Comparison of ENCODE assay signal across 15 cellular contexts in the genomic region with DNA sequence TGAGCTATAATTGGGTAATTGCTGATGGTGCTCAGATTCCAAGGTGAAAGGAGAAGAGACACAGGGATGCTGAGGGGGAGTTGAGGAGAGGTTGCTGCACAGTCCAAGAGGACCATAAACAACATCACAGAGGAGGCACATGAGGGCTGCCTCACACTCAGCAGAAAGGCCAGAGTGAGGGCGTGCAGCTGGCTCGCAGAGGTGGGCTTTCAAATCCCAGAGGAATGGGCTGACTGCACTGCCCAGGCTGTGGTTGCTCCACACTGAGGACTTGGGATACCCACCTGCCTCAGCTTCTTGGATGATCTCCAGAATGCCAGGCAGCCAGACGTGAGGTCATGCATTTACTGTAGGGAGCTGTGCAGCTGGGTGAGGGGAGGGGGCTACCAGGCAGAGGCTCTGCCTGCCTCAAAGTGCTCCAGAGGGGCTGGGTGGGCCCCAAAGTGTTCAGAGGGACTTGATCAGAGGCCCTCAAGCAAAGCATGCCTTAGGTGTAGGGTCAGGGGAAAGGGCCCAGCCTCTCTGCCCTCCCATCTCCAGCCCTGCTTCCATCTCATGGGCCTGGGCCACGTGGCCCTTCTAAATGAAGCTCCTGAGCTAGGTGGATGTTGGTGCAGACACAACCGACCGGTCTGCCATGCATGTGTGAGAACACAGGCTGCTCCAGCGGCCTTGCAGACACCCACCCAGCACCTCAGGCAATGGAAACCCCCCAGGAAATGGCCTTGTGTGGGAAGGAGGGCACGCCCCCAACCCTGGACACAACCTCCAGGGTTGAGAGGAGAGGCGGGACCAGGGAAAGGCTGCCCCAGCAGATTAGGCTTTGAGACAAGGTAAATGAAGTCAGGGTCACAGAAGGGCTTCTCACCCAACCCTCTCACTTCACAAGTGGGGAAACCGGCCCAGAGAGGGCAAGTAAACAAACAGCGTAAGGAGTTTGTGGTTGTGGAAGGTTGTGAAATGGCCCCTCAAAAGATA.
"Had no signal": no experiment of that assay in that cellular context is flagged by ENCODE, and none has a peak within 500 bp of the region (broad histone marks: within the 10 kb centered on the region; RNA-seq: fewer than 3 reads in every experiment).

No MANE protein-coding gene starts in this region.

- H3K9me3 ChIP-seq: breast epithelium, esophagus squamous epithelium, heart right ventricle, thoracic aorta had no signal

- H3K4me1 ChIP-seq: breast epithelium, esophagus squamous epithelium, heart right ventricle, parathyroid adenoma had no signal

- H3K9ac ChIP-seq: parathyroid adenoma had no signal

- H3K79me2 ChIP-seq: parathyroid adenoma had no signal

- H3K36me3 ChIP-seq: breast epithelium, esophagus squamous epithelium, heart right ventricle, thoracic aorta had no signal

- ATAC-seq: activated naive CD4-positive, alpha-beta T cell treated with anti-CD3 and anti-CD28 coated beads, Interleukin-2, amount 50 U/mL, for 72 hours; activated T-cell treated with anti-CD3 and anti-CD28 coated beads, Interleukin-2, amount 50 U/mL, for 4 hours; heart right ventricle; left ventricle myocardium superior; stimulated activated naive CD8-positive, alpha-beta T cell treated with anti-CD3 and anti-CD28 coated beads, Interleukin-15, amount 100 ng/mL, for 72 hours had no signal

- H3K27me3 ChIP-seq: breast epithelium, heart right ventricle had no signal

- H2AFZ ChIP-seq: parathyroid adenoma had no signal

- H3K27ac ChIP-seq: breast epithelium, esophagus squamous epithelium, heart right ventricle, parathyroid adenoma, thoracic aorta had no signal

- DNase-seq: activated CD4-positive, alpha-beta memory T cell treated with anti-CD3 and anti-CD28 coated beads for 36 hours; activated CD4-positive, CD25-positive, alpha-beta regulatory T cell treated with anti-CD3 and anti-CD28 coated beads, Interleukin-2, amount 50 U/mL, for 72 hours; activated effector memory CD4-positive, alpha-beta T cell treated with anti-CD3 and anti-CD28 coated beads, Interleukin-2, amount 50 U/mL, for 16 hours; activated T-cell treated with anti-CD3 and anti-CD28 coated beads, Interleukin-2, amount 50 U/mL, for 4 hours; esophagus squamous epithelium; foreskin fibroblast; heart right ventricle; left ventricle myocardium superior; stimulated activated CD4-positive, alpha-beta T cell treated with anti-CD3 and anti-CD28 coated beads, Interleukin-4, amount 100 ng/mL, for 24 hours; stimulated activated naive CD8-positive, alpha-beta T cell treated with anti-CD3 and anti-CD28 coated beads, Interleukin-15, amount 100 ng/mL, for 72 hours; T-helper 9 cell had no signal

- H3K4me3 ChIP-seq: breast epithelium, esophagus squamous epithelium, heart right ventricle, thoracic aorta had no signal
